Comparison of ENCODE assay signal across 15 cellular contexts in the genomic region with DNA sequence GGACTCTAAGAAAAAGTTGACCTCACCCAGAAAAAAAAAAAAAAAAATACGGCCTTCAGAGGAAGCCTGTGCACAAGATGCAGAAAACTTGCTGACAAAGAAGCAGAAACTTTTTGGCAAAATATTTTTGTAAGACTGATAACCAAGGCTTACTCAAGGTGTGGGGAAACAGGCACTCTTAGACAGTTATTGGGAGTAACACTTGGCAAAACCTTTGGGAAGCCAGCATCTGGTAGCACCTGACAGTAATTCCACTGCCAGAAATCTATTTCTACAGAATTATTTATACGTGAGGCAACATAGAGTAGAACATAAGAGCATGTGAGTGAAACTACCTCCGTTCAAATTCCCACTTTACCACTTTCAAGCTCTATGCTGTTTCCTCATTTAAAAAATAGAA. TPM values are rescaled to one million over a fixed set of nuclear protein-coding genes. Genes with fewer than 3 reads are reported as not detected.
"Had no signal": no experiment of that assay in that cellular context is flagged by ENCODE, and none has a peak within 500 bp of the region (broad histone marks: within the 10 kb centered on the region; RNA-seq: fewer than 3 reads in every experiment).

No MANE protein-coding gene starts in this region.

- ATAC-seq: foreskin keratinocyte, left ventricle myocardium superior, SK-N-SH treated with all-trans-retinoic acid at 6 μM for 48 hours had no signal

- H3K27ac Mint-ChIP-seq: activated naive CD8-positive, alpha-beta T cell treated with anti-CD3 and anti-CD28 coated beads, Interleukin-2, amount 10 ng/mL, durations not matched to agents 7 days and 5 days had no signal

- H3K4me3 Mint-ChIP-seq: activated naive CD8-positive, alpha-beta T cell treated with anti-CD3 and anti-CD28 coated beads, Interleukin-2, amount 10 ng/mL, durations not matched to agents 7 days and 5 days had no signal

- H3K9me3 Mint-ChIP-seq: activated naive CD8-positive, alpha-beta T cell treated with anti-CD3 and anti-CD28 coated beads, Interleukin-2, amount 10 ng/mL, durations not matched to agents 7 days and 5 days had no signal

- H3K27me3 Mint-ChIP-seq: activated naive CD8-positive, alpha-beta T cell treated with anti-CD3 and anti-CD28 coated beads, Interleukin-2, amount 10 ng/mL, durations not matched to agents 7 days and 5 days had no signal

- DNase-seq: activated CD4-positive, alpha-beta T cell treated with anti-CD3 and anti-CD28 coated beads for 4 hours; activated effector memory CD4-positive, alpha-beta T cell treated with anti-CD3 and anti-CD28 coated beads, Interleukin-2, amount 50 U/mL, for 16 hours; activated naive CD8-positive, alpha-beta T cell treated with anti-CD3 and anti-CD28 coated beads, Interleukin-2, amount 10 ng/mL, durations not matched to agents 7 days and 5 days; anterior cingulate cortex; cortex of kidney; effector CD4-positive, alpha-beta T cell; foreskin keratinocyte; glutamatergic neuron; hypothalamus; kidney; left ventricle myocardium superior; mesendoderm; stimulated activated CD4-positive, alpha-beta T cell treated with anti-CD3 and anti-CD28 coated beads, Interleukin-1b, Interleukin-23, amount 100 ng/mL, for 48 hours; thyroid gland had no signal

RNA-seq across cellular contexts. Expression of a gene that starts 54.2 kb away (rescaled TPM):
- total RNA-seq: foreskin keratinocyte had no signal
